1 cellular context compared by ENCODE assay signal in the genomic region with DNA sequence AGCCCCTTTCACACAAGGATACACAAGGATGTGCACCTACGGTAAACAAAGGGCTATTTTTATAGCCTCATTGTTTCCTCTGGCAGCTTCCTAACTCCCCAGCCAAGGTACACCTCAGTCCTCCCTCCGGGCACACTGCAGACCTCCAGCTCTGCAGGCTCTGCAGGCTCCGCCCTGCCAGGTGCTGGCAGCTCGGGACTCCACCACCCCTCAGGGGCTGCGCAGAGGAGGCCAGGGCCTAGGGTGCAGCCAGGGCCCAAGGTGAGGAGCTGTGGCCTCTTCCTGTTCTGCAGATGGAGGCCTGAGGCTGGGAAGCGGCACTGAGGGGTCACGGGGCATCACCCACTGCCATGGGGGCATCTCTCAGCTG.
TF ChIP-seq lines count a peak whose summit lies in the region.

No MANE protein-coding gene starts in this region.

TF ChIP-seq in WTC11, 78 proteins besides CTCF, POLR2A, EP300 and RAD21 (continued from another document):
- TF ChIP-seq, protein P1, sequence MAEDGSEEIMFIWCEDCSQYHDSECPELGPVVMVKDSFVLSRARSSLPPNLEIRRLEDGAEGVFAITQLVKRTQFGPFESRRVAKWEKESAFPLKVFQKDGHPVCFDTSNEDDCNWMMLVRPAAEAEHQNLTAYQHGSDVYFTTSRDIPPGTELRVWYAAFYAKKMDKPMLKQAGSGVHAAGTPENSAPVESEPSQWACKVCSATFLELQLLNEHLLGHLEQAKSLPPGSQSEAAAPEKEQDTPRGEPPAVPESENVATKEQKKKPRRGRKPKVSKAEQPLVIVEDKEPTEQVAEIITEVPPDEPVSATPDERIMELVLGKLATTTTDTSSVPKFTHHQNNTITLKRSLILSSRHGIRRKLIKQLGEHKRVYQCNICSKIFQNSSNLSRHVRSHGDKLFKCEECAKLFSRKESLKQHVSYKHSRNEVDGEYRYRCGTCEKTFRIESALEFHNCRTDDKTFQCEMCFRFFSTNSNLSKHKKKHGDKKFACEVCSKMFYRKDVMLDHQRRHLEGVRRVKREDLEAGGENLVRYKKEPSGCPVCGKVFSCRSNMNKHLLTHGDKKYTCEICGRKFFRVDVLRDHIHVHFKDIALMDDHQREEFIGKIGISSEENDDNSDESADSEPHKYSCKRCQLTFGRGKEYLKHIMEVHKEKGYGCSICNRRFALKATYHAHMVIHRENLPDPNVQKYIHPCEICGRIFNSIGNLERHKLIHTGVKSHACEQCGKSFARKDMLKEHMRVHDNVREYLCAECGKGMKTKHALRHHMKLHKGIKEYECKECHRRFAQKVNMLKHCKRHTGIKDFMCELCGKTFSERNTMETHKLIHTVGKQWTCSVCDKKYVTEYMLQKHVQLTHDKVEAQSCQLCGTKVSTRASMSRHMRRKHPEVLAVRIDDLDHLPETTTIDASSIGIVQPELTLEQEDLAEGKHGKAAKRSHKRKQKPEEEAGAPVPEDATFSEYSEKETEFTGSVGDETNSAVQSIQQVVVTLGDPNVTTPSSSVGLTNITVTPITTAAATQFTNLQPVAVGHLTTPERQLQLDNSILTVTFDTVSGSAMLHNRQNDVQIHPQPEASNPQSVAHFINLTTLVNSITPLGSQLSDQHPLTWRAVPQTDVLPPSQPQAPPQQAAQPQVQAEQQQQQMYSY (CRISPR knock-in tag; IDR thresholded peaks at IDR 0.05): no peak
- TF ChIP-seq ESRRA (CRISPR knock-in tag; IDR thresholded peaks at IDR 0.05; ENCODE audit: borderline replicate concordance): no peak
- TF ChIP-seq NR3C1 (CRISPR knock-in tag; conservative IDR thresholded peaks at IDR 0.05; ENCODE audit: low read depth): no peak
- TF ChIP-seq, protein P2, sequence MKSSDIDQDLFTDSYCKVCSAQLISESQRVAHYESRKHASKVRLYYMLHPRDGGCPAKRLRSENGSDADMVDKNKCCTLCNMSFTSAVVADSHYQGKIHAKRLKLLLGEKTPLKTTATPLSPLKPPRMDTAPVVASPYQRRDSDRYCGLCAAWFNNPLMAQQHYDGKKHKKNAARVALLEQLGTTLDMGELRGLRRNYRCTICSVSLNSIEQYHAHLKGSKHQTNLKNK (CRISPR knock-in tag; IDR thresholded peaks at IDR 0.05): no peak
